In genomic region chr14:35406090-35406489, GRCh38 we compare ENCODE assay signal across 10 cellular contexts. TPM values are rescaled to one million over a fixed set of nuclear protein-coding genes. Genes with fewer than 3 reads are reported as not detected.
DNase-seq lines count a peak whose midpoint lies in the region; ATAC-seq and TF ChIP-seq lines count a peak whose summit lies in the region.
"Had no signal": no experiment of that assay in that cellular context is flagged by ENCODE, and none has a peak within 500 bp of the region (broad histone marks: within the 10 kb centered on the region; RNA-seq: fewer than 3 reads in every experiment).

No MANE protein-coding gene starts in this region.

- H3K9me3 Mint-ChIP-seq in IgD-negative memory B cell (no peaks in the 10 kb centered on the region), chondrocyte (ENCODE audit: low read depth) (no peaks in the 10 kb centered on the region), nephron progenitor cell (no peaks in the 10 kb centered on the region)

- H3K4me3 Mint-ChIP-seq in IgD-negative memory B cell = peak overlapping the region; percentile 44 to 99 (median 94)
- H3K4me3 Mint-ChIP-seq in chondrocyte (ENCODE audit: unreplicated experiment) = peak overlapping the region; percentile 92
- peak overlapping the region; percentile 97 for H3K4me3 Mint-ChIP-seq in nephron progenitor cell

- H3K27ac Mint-ChIP-seq in IgD-negative memory B cell (peak overlapping the region; percentile 99 to 100 (median 99)), chondrocyte (ENCODE audit: unreplicated experiment) (no peak overlapping the region), nephron progenitor cell (no peak overlapping the region)

- peaks cover 34 to 39% (median 37%) of the 10 kb centered on the region in 3 donors for H3K4me1 Mint-ChIP-seq in IgD-negative memory B cell
- peaks cover 43% of the 10 kb centered on the region for H3K4me1 Mint-ChIP-seq in chondrocyte (ENCODE audit: low read depth)
- peaks cover 49% of the 10 kb centered on the region for H3K4me1 Mint-ChIP-seq in nephron progenitor cell

- no peak for ATAC-seq in HG03521 (IDR thresholded peaks at IDR 0.05; ENCODE audit: unreplicated experiment)
- no peak for ATAC-seq in HG03139 (IDR thresholded peaks at IDR 0.05; ENCODE audit: unreplicated experiment)
- ATAC-seq in GM21360 (IDR thresholded peaks at IDR 0.05; ENCODE audit: unreplicated experiment) = no peak
- ATAC-seq: foreskin keratinocyte had no signal

- TF ChIP-seq CTCF in 22Rv1 (IDR thresholded peaks at IDR 0.05) (no peak), chondrocyte (IDR thresholded peaks at IDR 0.05) (no peak), nephron progenitor cell (IDR thresholded peaks at IDR 0.05) (no peak)

- peak overlapping the region; percentile 98 for H3K27ac ChIP-seq in 22Rv1

- DNase-seq in chondrocyte (ENCODE audit: low spot score) (no peak), nephron progenitor cell (no peak), HT-29 (ENCODE audit: low spot score) (no peak)
- DNase-seq: foreskin keratinocyte, retina had no signal

- H3K36me3 Mint-ChIP-seq in IgD-negative memory B cell = peaks cover 12% of the 10 kb centered on the region
- peaks cover 18% of the 10 kb centered on the region for H3K36me3 Mint-ChIP-seq in chondrocyte (ENCODE audit: low read depth)
- H3K36me3 Mint-ChIP-seq in nephron progenitor cell (ENCODE audit: low read depth) = peaks cover 24% of the 10 kb centered on the region

- no peaks in the 10 kb centered on the region for H3K27me3 Mint-ChIP-seq in IgD-negative memory B cell
- H3K27me3 Mint-ChIP-seq in chondrocyte (ENCODE audit: low read depth) = no peaks in the 10 kb centered on the region
- peaks cover 3% of the 10 kb centered on the region for H3K27me3 Mint-ChIP-seq in nephron progenitor cell (ENCODE audit: low read depth, poor library complexity)

RNA-seq across cellular contexts. Expression of gene NFKBIA, which starts 1.5 kb away (rescaled TPM):
- polyA plus RNA-seq in IgD-negative memory B cell = 569 TPM
- total RNA-seq in chondrocyte = 41.0 to 53.5 TPM (median 42.2 TPM) in 3 replicates
- 116 and 137 TPM in 2 replicates for total RNA-seq in HT-29 (2014; rRNA removed; shearing (Covaris generic))

Comparison
In these comparisons a context has a peak if more than half of its experiments do, and no peak if none do; other contexts are left out.
1. H3K27ac Mint-ChIP-seq: peak in IgD-negative memory B cell (3 of 3); none in chondrocyte (single experiment) and nephron progenitor cell (single experiment).
2. Peak in every context shown above with its lines, with median percentiles within 50 percentile points of each other: H3K4me3 Mint-ChIP-seq.